Comparison of ENCODE assay signal across 11 cellular contexts in the genomic region with DNA sequence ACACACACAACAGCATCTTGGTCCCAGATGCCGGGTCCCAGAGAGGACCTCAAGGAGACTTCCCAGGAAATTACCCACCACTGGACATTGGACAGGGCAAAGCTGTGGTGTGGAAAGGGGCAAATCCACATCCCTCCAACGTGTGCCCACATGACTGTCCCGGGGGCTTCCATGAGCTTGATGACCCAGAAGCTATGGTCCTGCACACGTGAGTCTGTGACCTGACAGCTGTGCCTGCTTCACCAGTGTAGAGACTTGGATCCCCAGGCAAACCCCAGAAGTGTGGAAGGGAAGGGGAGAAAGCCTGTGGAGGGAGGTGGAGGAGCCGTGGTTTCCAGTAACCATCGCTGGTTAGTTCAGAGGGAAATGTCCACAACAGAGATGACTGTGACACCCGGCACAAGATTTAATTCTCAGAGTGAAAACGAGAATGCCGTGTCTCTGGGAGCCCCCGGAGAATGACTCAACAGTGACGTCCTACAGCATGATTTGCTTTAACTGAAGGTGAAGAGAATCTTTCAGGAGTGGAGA. TPM values are rescaled to one million over a fixed set of nuclear protein-coding genes. Genes with fewer than 3 reads are reported as not detected.
DNase-seq lines count a peak whose midpoint lies in the region; ATAC-seq, FAIRE-seq and TF ChIP-seq lines count a peak whose summit lies in the region.
"Had no signal": no experiment of that assay in that cellular context is flagged by ENCODE, and none has a peak within 500 bp of the region (broad histone marks: within the 10 kb centered on the region; RNA-seq: fewer than 3 reads in every experiment).

No MANE protein-coding gene starts in this region.

- no peak overlapping the region for H2BK15ac ChIP-seq in H1 (ENCODE audit: low read length)

- H3K23me2 ChIP-seq in H1 (ENCODE audit: low read depth, low read length), result no peaks in the 10 kb centered on the region

- no peak overlapping the region for H2AK5ac ChIP-seq in H1 (ENCODE audit: low read depth, low read length)

- no peak for DNase-seq in H1 (ENCODE audit: low read depth in 1 of 2, low spot score in 2 of 2)
- no peak for DNase-seq in epidermal melanocyte (ENCODE audit: insufficient read length, low spot score)
- no peak for DNase-seq in glomerular visceral epithelial cell (ENCODE audit: extremely low spot score)
- DNase-seq in CD14-positive monocyte (ENCODE audit: low spot score), result no peak
- DNase-seq: left lung had no signal

- no peak overlapping the region for H4K91ac ChIP-seq in H1 (replicated peaks; ENCODE audit: insufficient read length, low read length)

- no peaks in the 10 kb centered on the region for H3K36me3 ChIP-seq in H1 (ENCODE audit: control insufficient read depth in 2 of 4, insufficient read depth in 4 of 4, low read length in 3 of 4)
- H3K36me3 ChIP-seq: left lung had no signal

- H4K8ac ChIP-seq in H1 (ENCODE audit: extremely low read depth, insufficient read depth, low read length), result no peak overlapping the region

- no peaks in the 10 kb centered on the region for H3K79me1 ChIP-seq in H1 (ENCODE audit: low read depth, low read length)

- intact Hi-C loops in CD14-positive monocyte (cut with micrococcal nuclease), result no loop called here

- ATAC-seq in GM18502 (IDR thresholded peaks at IDR 0.05; ENCODE audit: poor library complexity, unreplicated experiment), result peak; percentile 55
- peak; percentile 40 for ATAC-seq in GM19468 (IDR thresholded peaks at IDR 0.05; ENCODE audit: extremely low read depth, unreplicated experiment)
- ATAC-seq in HG03196 (IDR thresholded peaks at IDR 0.05; ENCODE audit: unreplicated experiment), result peak; percentile 41
- ATAC-seq in HG03025 (IDR thresholded peaks at IDR 0.05; ENCODE audit: low FRiP score, unreplicated experiment), result no peak

- H2BK20ac ChIP-seq in H1 (ENCODE audit: low read length), result no peak overlapping the region

- H3K27ac ChIP-seq in H1 (ENCODE audit: low read depth, low read length), result no peak overlapping the region
- H3K27ac ChIP-seq: epithelial cell of prostate, left lung had no signal

- H2BK5ac ChIP-seq in H1 (ENCODE audit: low read depth, low read length), result no peak overlapping the region

- CTCF ChIA-PET in H1 (lab: Charles Lee; ENCODE audit: partially characterized antibody), result interaction anchor here (0.6 kb wide), 1 partner anchor 103 kb away, joined by 3 read pairs; no protein-coding TSS in a partner anchor

- H3K9me3 ChIP-seq in H1 (ENCODE audit: insufficient read depth in 2 of 2, low read depth in 1 of 2, low read length in 1 of 2), result no peaks in the 10 kb centered on the region
- H3K9me3 ChIP-seq: left lung had no signal

- H2BK120ac ChIP-seq in H1 (replicated peaks; ENCODE audit: low read depth, low read length), result no peak overlapping the region

- H3K4me2 ChIP-seq in H1 (ENCODE audit: insufficient read depth in 1 of 2, low read depth in 2 of 2, low read length in 2 of 2), result no peak overlapping the region

- peaks cover 23% of the 10 kb centered on the region for H3K4me1 Mint-ChIP-seq in CD14-positive monocyte

- no peak overlapping the region for H3K14ac ChIP-seq in H1 (ENCODE audit: insufficient read length)

- no peaks in the 10 kb centered on the region for H4K20me1 ChIP-seq in H1 (replicated peaks in 1 of 2; ENCODE audit: control insufficient read depth in 1 of 2, insufficient read depth in 2 of 2, low read length in 2 of 2)

- H2AFZ ChIP-seq in H1 (ENCODE audit: low read length), result no peak overlapping the region

- H3K27me3 ChIP-seq in H1 (replicated peaks in 1 of 4; ENCODE audit: control insufficient read depth in 3 of 4, extremely low read depth in 1 of 4, insufficient read depth in 3 of 4, low read length in 3 of 4), result no peaks in the 10 kb centered on the region
- H3K27me3 ChIP-seq: left lung had no signal

- no peak overlapping the region for H3K27ac Mint-ChIP-seq in CD14-positive monocyte

- H3K23ac ChIP-seq in H1 (ENCODE audit: insufficient read length), result no peak overlapping the region

- H3K79me2 ChIP-seq in H1 (ENCODE audit: control insufficient read depth in 1 of 2, insufficient read depth in 2 of 2, low read length in 2 of 2), result no peaks in the 10 kb centered on the region

- TF ChIP-seq RAD21 in H1 (IDR thresholded peaks at IDR 0.05 in 1 of 2, conservative IDR thresholded peaks at IDR 0.05 in 1 of 2; ENCODE audit: low read depth in 2 of 2, low read length in 2 of 2), result no peak

- TF ChIP-seq POLR2A in H1 (IDR thresholded peaks at IDR 0.05; ENCODE audit: control extremely low read depth in 1 of 2, low read depth in 2 of 2, low read length in 2 of 2), result no peak

- H3K56ac ChIP-seq in H1 (replicated peaks; ENCODE audit: insufficient read length, low read depth, low read length), result no peak overlapping the region

- H3K18ac ChIP-seq in H1 (ENCODE audit: extremely low read depth, low read length), result no peak overlapping the region

- H3K4ac ChIP-seq in H1 (replicated peaks; ENCODE audit: insufficient read length, low read depth, low read length), result no peak overlapping the region

- FAIRE-seq in H1 (lab: Jason Lieb, UNC), result no peak

- no peak for TF ChIP-seq EP300 in H1 (IDR thresholded peaks at IDR 0.05; ENCODE audit: borderline replicate concordance in 1 of 2, low read depth in 2 of 2, low read length in 2 of 2)

- no peaks in the 10 kb centered on the region for H3K9me3 Mint-ChIP-seq in CD14-positive monocyte

- no peak overlapping the region for H3K4me3 ChIP-seq in H1 (ENCODE audit: extremely low read depth in 1 of 4, insufficient read depth in 2 of 4, low read depth in 3 of 4, low read length in 4 of 4)
- H3K4me3 ChIP-seq: left lung, skin epidermis had no signal

- TF ChIP-seq CTCF in H1 (IDR thresholded peaks at IDR 0.05; ENCODE audit: control extremely low read depth in 1 of 3, insufficient read depth in 1 of 3, low read depth in 1 of 3, low read length in 3 of 3) (no peak), CD14-positive monocyte (IDR thresholded peaks at IDR 0.05) (no peak)

- 88% methylated on average over 11 of the region's 11 CpGs; no CpG with 5 or more reads in 1 of the 2 experiments for WGBS in H1 (ENCODE audit: extremely low coverage in 1 of 2, insufficient coverage in 1 of 2, insufficient read length in 1 of 2, insufficient replicate concordance in 2 of 2, low coverage in 1 of 2, low lambda C conversion rate in 2 of 2, missing lambda C conversion rate in 1 of 2), 2 experiments

- no peak overlapping the region for H3K9ac ChIP-seq in H1 (replicated peaks in 1 of 4; ENCODE audit: extremely low read depth in 1 of 4, low read depth in 3 of 4, low read length in 3 of 4)

- no peaks in the 10 kb centered on the region for H3K36me3 Mint-ChIP-seq in CD14-positive monocyte

- no peaks in the 10 kb centered on the region; a peak in 1 of 7 replicates for H3K4me1 ChIP-seq in H1 (replicated peaks in 1 of 4; ENCODE audit: control insufficient read depth in 3 of 4, insufficient read depth in 4 of 4, low read length in 3 of 4)
- H3K4me1 ChIP-seq: left lung had no signal

- no peak overlapping the region for H3K4me3 Mint-ChIP-seq in CD14-positive monocyte

- no peak overlapping the region for H4K5ac ChIP-seq in H1 (ENCODE audit: insufficient read length, low read depth, low read length)

- POLR2A ChIA-PET in H1 (lab: Charles Lee; ENCODE audit: partially characterized antibody), result no interaction called here

- peaks cover 0 to 1% (median 0%) of the 10 kb centered on the region in 3 donors for H3K27me3 Mint-ChIP-seq in CD14-positive monocyte (ENCODE audit: low read depth in 3 of 3)

- peak overlapping the region; percentile 10; the same call in 1 of the 2 replicates for H2BK12ac ChIP-seq in H1 (ENCODE audit: low read depth, low read length)

TF ChIP-seq in H1, 55 proteins besides CTCF, POLR2A, EP300 and RAD21 (continues in another document):
- TF ChIP-seq YY1 (IDR thresholded peaks at IDR 0.05; ENCODE audit: low read depth, low read length) (no peak), ATF2 (IDR thresholded peaks at IDR 0.05; ENCODE audit: low read length) (no peak), TAF1 (IDR thresholded peaks at IDR 0.05; ENCODE audit: low read depth, low read length) (no peak), GTF2F1 (IDR thresholded peaks at IDR 0.05; ENCODE audit: borderline replicate concordance, low read depth, low read length) (no peak), FOSL1 (IDR thresholded peaks at IDR 0.05; ENCODE audit: insufficient read depth, low read depth, low read length) (no peak), ASH2L (IDR thresholded peaks at IDR 0.05; ENCODE audit: low read length) (no peak)

RNA-seq across cellular contexts. Expression of gene GPR55, which starts 19.1 kb away (rescaled TPM):
- total RNA-seq in H1 (2021; fragmentation: NEBNext Ultra II Directional; extraction: Animal tissue kit (Norgen Biotek cat#: 25700)), result not detected in 2 replicates
- polyA plus RNA-seq in H1 (2011; rRNA removed), result not detected in 2 replicates
- not detected for polyA plus RNA-seq in H1 (2011; cell fraction: cytosol; rRNA removed)
- polyA plus RNA-seq in H1 (2011; cell fraction: nucleus; rRNA removed), result not detected
- polyA plus RNA-seq in H1 (2012, experiment 1 of 2), result not detected in 4 replicates
- not detected for polyA plus RNA-seq in H1 (2012, experiment 2 of 2)
- not detected for polyA plus RNA-seq in H1 (2013, experiment 1 of 2)
- polyA plus RNA-seq in H1 (2013, experiment 2 of 2), result not detected
- not detected in 2 replicates for polyA minus RNA-seq in H1 (2011; rRNA and poly(A)+ RNA removed)
- polyA minus RNA-seq in H1 (2011; cell fraction: cytosol; rRNA and poly(A)+ RNA removed), result not detected
- polyA minus RNA-seq in H1 (2011; cell fraction: nucleus; rRNA and poly(A)+ RNA removed), result not detected
- under 1 TPM in 1 of 2 donors, not detected in 1; 0.11 TPM for polyA plus RNA-seq in CD14-positive monocyte

RNA-seq across cellular contexts. Expression of gene SPATA3, which starts 51.7 kb away (rescaled TPM):
- total RNA-seq in H1 (2021; fragmentation: NEBNext Ultra II Directional; extraction: Animal tissue kit (Norgen Biotek cat#: 25700)), result not detected in 2 replicates
- polyA plus RNA-seq in H1 (2011; rRNA removed), result not detected in 2 replicates
- not detected for polyA plus RNA-seq in H1 (2011; cell fraction: cytosol; rRNA removed)
- polyA plus RNA-seq in H1 (2011; cell fraction: nucleus; rRNA removed), result not detected
- not detected in 4 replicates for polyA plus RNA-seq in H1 (2012, experiment 1 of 2)
- polyA plus RNA-seq in H1 (2012, experiment 2 of 2), result not detected
- not detected for polyA plus RNA-seq in H1 (2013, experiment 1 of 2)
- polyA plus RNA-seq in H1 (2013, experiment 2 of 2), result not detected
- not detected in 2 replicates for polyA minus RNA-seq in H1 (2011; rRNA and poly(A)+ RNA removed)
- not detected for polyA minus RNA-seq in H1 (2011; cell fraction: cytosol; rRNA and poly(A)+ RNA removed)
- not detected for polyA minus RNA-seq in H1 (2011; cell fraction: nucleus; rRNA and poly(A)+ RNA removed)
- not detected for polyA plus RNA-seq in CD14-positive monocyte
- total RNA-seq: left lung had no signal
